In the genomic region with DNA sequence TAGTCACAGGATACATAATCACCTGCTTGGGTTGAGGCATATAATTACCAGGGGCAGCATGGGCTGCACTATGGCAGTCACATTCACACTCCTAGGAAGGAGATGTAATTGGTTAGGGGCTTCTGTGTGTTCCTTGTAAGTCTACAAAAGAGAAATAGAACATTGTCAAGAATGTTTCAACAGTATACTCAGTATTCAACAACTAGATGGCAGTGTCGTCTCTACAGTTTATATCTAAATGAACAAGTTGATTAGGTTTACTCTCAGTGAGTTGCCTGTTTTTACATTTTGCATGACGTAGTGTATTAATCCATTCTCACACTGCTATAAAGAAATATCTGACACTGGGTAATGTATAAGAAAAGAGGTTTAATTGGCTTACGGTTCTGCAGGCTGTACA, we compare ENCODE assay signal across 1 cellular context.
TF ChIP-seq lines count a peak whose summit lies in the region.

No MANE protein-coding gene starts in this region.

TF ChIP-seq in endothelial cell of umbilical vein, 7 proteins besides CTCF, POLR2A, EP300 and RAD21:
- TF ChIP-seq MAX (IDR thresholded peaks at IDR 0.05; ENCODE audit: insufficient read depth, insufficient read length) (no peak), EZH2 (IDR thresholded peaks at IDR 0.05; ENCODE audit: borderline replicate concordance, low read depth, low read length, severe bottlenecking) (no peak), JUN (IDR thresholded peaks at IDR 0.05; ENCODE audit: borderline replicate concordance, insufficient read depth, insufficient read length, low read depth) (no peak), GATA2 (IDR thresholded peaks at IDR 0.05; ENCODE audit: insufficient read depth, insufficient read length, low read depth, low read length) (no peak), MYC (IDR thresholded peaks at IDR 0.05; ENCODE audit: low read depth, low read length) (no peak), FOS (IDR thresholded peaks at IDR 0.05; ENCODE audit: borderline replicate concordance, insufficient read depth, low read length) (no peak), POLR2AphosphoS5 (IDR thresholded peaks at IDR 0.05; ENCODE audit: insufficient read depth, low read depth, low read length) (no peak)
